8 cellular contexts compared by ENCODE assay signal in genomic region chr1:2049517-2050481, GRCh38. TPM values are rescaled to one million over a fixed set of nuclear protein-coding genes. Genes with fewer than 3 reads are reported as not detected.
A peak's percentile ranks its signal among the peaks of the same experiment; 100 is the strongest.
DNase-seq lines count a peak whose midpoint lies in the region; ATAC-seq and TF ChIP-seq lines count a peak whose summit lies in the region.

Gene PRKCZ, plus strand, starts transcription at chr1:2050411. Its CDS starts 220 bp downstream, at chr1:2050631.

- no peak within 1 kb of the TSS for H3K27ac ChIP-seq in AG04450 (ENCODE audit: low read depth, low read length)
- peak within 1 kb of the TSS; percentile 18 for H3K27ac ChIP-seq in layer of hippocampus (ENCODE audit: low read depth, low read length)

- no peaks in the 10 kb centered on the region for H3K9me3 Mint-ChIP-seq in activated B cell treated with CpG ODN at 0.5 μM for 24 hours

- intact Hi-C loops in activated B cell treated with CpG ODN at 0.5 μM for 24 hours (cut with micrococcal nuclease): loop anchor here (1.0 to 5.0 kb wide), 6 partner anchors 63 to 434 kb away; partner anchors contain the start of genes MIB2, MORN1, NADK and RER1

- ATAC-seq in GM19455 (IDR thresholded peaks at IDR 0.05; ENCODE audit: unreplicated experiment) (peak; percentile 75), activated B cell treated with CpG ODN at 0.5 μM for 24 hours (ENCODE audit: low read depth) (peak; percentile 96)

- H3K4me3 ChIP-seq in AG04450 (ENCODE audit: low read depth, low read length) (no peak within 1 kb of the TSS; the same call in 1 of the 2 replicates), cardiac fibroblast (replicated peaks in 1 of 2; ENCODE audit: low read depth in 2 of 2, low read length in 2 of 2) (peak within 1 kb of the TSS in 1 of 2 donors; percentile 44)

- CTCF ChIA-PET in AG04450 (lab: Charles Lee): no interaction called here
- CTCF ChIA-PET in activated B cell treated with CpG ODN at 0.5 μM for 24 hours (lab: Charles Lee): no interaction called here

- peaks cover 8% of the 10 kb centered on the region for H3K27me3 Mint-ChIP-seq in activated B cell treated with CpG ODN at 0.5 μM for 24 hours

- POLR2A ChIA-PET in AG04450 (lab: Yijun Ruan, JAX) (no interaction called here), activated B cell treated with CpG ODN at 0.5 μM for 24 hours (lab: Charles Lee) (interaction anchor here (0.5 to 0.8 kb wide), 2 partner anchors 69 to 265 kb away, joined by 3 read pairs; no protein-coding TSS in a partner anchor)

- peak within 1 kb of the TSS; percentile 68 for H3K27ac Mint-ChIP-seq in activated B cell treated with CpG ODN at 0.5 μM for 24 hours

- H3K4me1 Mint-ChIP-seq in activated B cell treated with CpG ODN at 0.5 μM for 24 hours: peaks cover 31% of the 10 kb centered on the region

- TF ChIP-seq CTCF in AG04450 (IDR thresholded peaks at IDR 0.05; ENCODE audit: low read depth, low read length) (0 out of 2 replicates have a peak, but pooled peaks have one; percentile 12), activated B cell treated with CpG ODN at 0.5 μM for 24 hours (IDR thresholded peaks at IDR 0.05) (no peak), cardiac fibroblast (IDR thresholded peaks at IDR 0.05; ENCODE audit: low read depth, low read length) (peak; percentile 13)

- H3K9me3 ChIP-seq in AG04450 (ENCODE audit: control insufficient read depth, insufficient read depth, low read length): peaks cover 7% of the 10 kb centered on the region; the same call in 1 of the 2 replicates

- H3K4me3 Mint-ChIP-seq in activated B cell treated with CpG ODN at 0.5 μM for 24 hours: peak within 1 kb of the TSS; percentile 81

- DNase-seq in AG04450 (ENCODE audit: low read depth, low spot score) (no peak), NCI-H146 treated with DMSO at 0.1 percent for 48 hours (lab: John Stamatoyannopoulos, UW; ENCODE audit: unreplicated experiment) (peak; percentile 47), activated B cell treated with CpG ODN at 0.5 μM for 24 hours (peak; percentile 95), cardiac fibroblast (ENCODE audit: low read depth in 2 of 2) (peak in 1 of 2 donors; percentile 10), GM03348 (ENCODE audit: low spot score) (no peak)
- DNase-seq in stimulated activated CD4-positive, alpha-beta T cell treated with anti-CD3 and anti-CD28 coated beads, Interleukin-4, amount 100 ng/mL, for 24 hours: peak; percentile 92

- peaks cover 52% of the 10 kb centered on the region for H3K27me3 ChIP-seq in AG04450 (ENCODE audit: control insufficient read depth, insufficient read depth, low read length)
- H3K27me3 ChIP-seq in layer of hippocampus (ENCODE audit: control insufficient read depth, insufficient read depth, low read length): peaks cover 23% of the 10 kb centered on the region

- no peaks in the 10 kb centered on the region for H3K36me3 Mint-ChIP-seq in activated B cell treated with CpG ODN at 0.5 μM for 24 hours (ENCODE audit: low read depth)

RNA-seq across cellular contexts. Expression of gene PRKCZ, which starts in this region (rescaled TPM):
- polyA plus RNA-seq in AG04450 (2011; rRNA removed): 3.0 and 4.0 TPM in 2 replicates
- 3.8 and 7.0 TPM in 2 replicates for polyA minus RNA-seq in AG04450 (2011; rRNA and poly(A)+ RNA removed)
- 20.5 and 28.5 TPM in 2 replicates for total RNA-seq in activated B cell treated with CpG ODN at 0.5 μM for 24 hours

Comparison
In these comparisons a context has a peak if more than half of its experiments do, and no peak if none do; other contexts are left out.
1. DNase-seq: peak in NCI-H146 treated with DMSO at 0.1 percent for 48 hours (single experiment), activated B cell treated with CpG ODN at 0.5 μM for 24 hours (single experiment) and stimulated activated CD4-positive, alpha-beta T cell treated with anti-CD3 and anti-CD28 coated beads, Interleukin-4, amount 100 ng/mL, for 24 hours (single experiment); none in AG04450 (single experiment) and GM03348 (single experiment).